In genomic region chr6:33591633-33592032, GRCh38 we compare ENCODE assay signal across 21 cellular contexts. TPM values are rescaled to one million over a fixed set of nuclear protein-coding genes. Genes with fewer than 3 reads are reported as not detected.
DNase-seq lines count a peak whose midpoint lies in the region; ATAC-seq, FAIRE-seq and TF ChIP-seq lines count a peak whose summit lies in the region.
"Had no signal": no experiment of that assay in that cellular context is flagged by ENCODE, and none has a peak within 500 bp of the region (broad histone marks: within the 10 kb centered on the region; RNA-seq: fewer than 3 reads in every experiment).

No MANE protein-coding gene starts in this region.

- H3K27ac ChIP-seq in heart left ventricle = peak overlapping the region in 5 of 12 donors; percentile 63 to 94 (median 83)
- H3K27ac ChIP-seq in GM12878 (ENCODE audit: control insufficient read depth, insufficient read depth) = no peak overlapping the region
- peak overlapping the region; percentile 78 for H3K27ac ChIP-seq in muscle layer of duodenum (ENCODE audit: low read length)
- H3K27ac ChIP-seq in upper lobe of left lung = peak overlapping the region; percentile 83 to 93 (median 87)
- H3K27ac ChIP-seq: cardiac muscle cell, neutrophil, SJSA1 had no signal

- no peaks in the 10 kb centered on the region for H3K36me3 ChIP-seq in heart left ventricle
- H3K36me3 ChIP-seq in GM12878 (ENCODE audit: control insufficient read depth in 2 of 2, insufficient read depth in 2 of 2, low read length in 1 of 2) = no peaks in the 10 kb centered on the region
- no peaks in the 10 kb centered on the region for H3K36me3 ChIP-seq in muscle layer of duodenum (ENCODE audit: control insufficient read depth in 1 of 2, insufficient read depth in 2 of 2, low read length in 2 of 2)
- H3K36me3 ChIP-seq in upper lobe of left lung = no peaks in the 10 kb centered on the region
- H3K36me3 ChIP-seq: cardiac muscle cell, neutrophil, SJSA1 had no signal

- H2AFZ ChIP-seq in GM12878 (ENCODE audit: control insufficient read depth, low read depth, low read length) = no peak overlapping the region

- TF ChIP-seq EP300 in GM12878 (IDR thresholded peaks at IDR 0.05; ENCODE audit: borderline replicate concordance in 1 of 2, control insufficient read depth in 1 of 2, low read depth in 2 of 2, low read length in 2 of 2) (no peak), upper lobe of left lung (IDR thresholded peaks at IDR 0.05) (no peak)

- CTCF ChIA-PET in GM12878 (lab: Yijun Ruan, JAX) = interaction anchor here (0.8 to 8.1 kb wide), 7 partner anchors 16 to 204 kb away, joined by 3 to 92 read pairs (median 4); partner anchors contain the start of gene ITPR3

- no peak for FAIRE-seq in GM12878 (lab: Jason Lieb, UNC)
- FAIRE-seq: A204.1 had no signal

- H3K4me3 ChIP-seq in heart left ventricle (no peak overlapping the region), GM12878 (no peak overlapping the region), muscle layer of duodenum (ENCODE audit: low read depth in 1 of 2, low read length in 2 of 2) (no peak overlapping the region), upper lobe of left lung (no peak overlapping the region)
- H3K4me3 ChIP-seq: cardiac muscle cell, SJSA1 had no signal

- RAD21 ChIA-PET in GM12878 (lab: Charles Lee; ENCODE audit: unreplicated experiment) = interaction anchor here (0.9 to 2.6 kb wide), 3 partner anchors 15 to 109 kb away, joined by 5 to 19 read pairs (median 13); partner anchors contain the start of gene ITPR3

- no peaks in the 10 kb centered on the region for H3K79me2 ChIP-seq in GM12878 (ENCODE audit: control insufficient read depth, insufficient read depth, low read length)

- WGBS in heart left ventricle, 4 donors = 97 to 99% (median 97%) methylated on average over 8 to 9 of the region's 9 CpGs
- 80% methylated on average over 9 of the region's 9 CpGs for WGBS in GM12878 (ENCODE audit: insufficient coverage, insufficient replicate concordance, low lambda C conversion rate, missing lambda C conversion rate)
- WGBS in upper lobe of left lung, 2 donors = 97 to 98% methylated on average over 5 to 9 of the region's 9 CpGs

- no peak for TF ChIP-seq POLR2A in heart left ventricle (IDR thresholded peaks at IDR 0.05)
- TF ChIP-seq POLR2A in GM12878 (IDR thresholded peaks at IDR 0.05; ENCODE audit: low read depth, low read length) = no peak
- no peak for TF ChIP-seq POLR2A in upper lobe of left lung (IDR thresholded peaks at IDR 0.05)

- H4K20me1 ChIP-seq in GM12878 (ENCODE audit: control insufficient read depth, insufficient read depth) = no peaks in the 10 kb centered on the region

- BruUV-seq in GM12878 (replicated peaks; lab: Mats Ljungman, UMichigan) = no TSS peak

- no peak overlapping the region for H3K9ac ChIP-seq in GM12878 (ENCODE audit: control insufficient read depth, insufficient read depth, low read length)

- H3K4me2 ChIP-seq in GM12878 (ENCODE audit: control insufficient read depth, insufficient read depth) = no peak overlapping the region

- SMC1A ChIA-PET in GM12878 (lab: Charles Lee; ENCODE audit: uncharacterized antibody, unreplicated experiment) = interaction anchor here (0.7 to 2.9 kb wide), 7 partner anchors 13 to 131 kb away, joined by 3 to 33 read pairs (median 4); no protein-coding TSS in a partner anchor

- H3K4me1 ChIP-seq in heart left ventricle = peaks cover 3 to 36% (median 24%) of the 10 kb centered on the region in 12 donors
- peaks cover 38% of the 10 kb centered on the region for H3K4me1 ChIP-seq in GM12878 (ENCODE audit: control insufficient read depth, insufficient read depth, low read length)
- H3K4me1 ChIP-seq in muscle layer of duodenum (ENCODE audit: control insufficient read depth in 1 of 2, insufficient read depth in 2 of 2, low read length in 2 of 2) = peaks cover 4 to 16% of the 10 kb centered on the region in 2 donors
- peaks cover 30 to 40% (median 35%) of the 10 kb centered on the region in 4 donors for H3K4me1 ChIP-seq in upper lobe of left lung

- H3K9me3 ChIP-seq in heart left ventricle (no peaks in the 10 kb centered on the region), GM12878 (replicated peaks; ENCODE audit: control insufficient read depth, insufficient read depth, low read length) (no peaks in the 10 kb centered on the region), muscle layer of duodenum (ENCODE audit: control insufficient read depth in 1 of 2, low read length in 2 of 2) (no peaks in the 10 kb centered on the region), upper lobe of left lung (no peaks in the 10 kb centered on the region)
- H3K9me3 ChIP-seq: neutrophil, SJSA1 had no signal

- no peak for TF ChIP-seq RAD21 in GM12878 (IDR thresholded peaks at IDR 0.05; ENCODE audit: insufficient read depth, low read depth, low read length)

- in situ Hi-C loops in GM12878 (cut with MboI) = no loop called here

- intact Hi-C loops in Right ventricle myocardium inferior (cut with DNase I) = loop anchor here (2.0 kb wide), 2 partner anchors 17 to 105 kb away; no protein-coding TSS in a partner anchor
- intact Hi-C loops in heart left ventricle (cut with DNase I) = loop anchor here in 5 of 10 donors (2.0 to 5.0 kb wide), 6 partner anchors 29 to 109 kb away; partner anchors contain the start of gene ITPR3 (in 1 of the 5)
- intact Hi-C loops in GM12878 (cut with micrococcal nuclease; ENCODE audit: unreplicated experiment) = no loop called here

- POLR2A ChIA-PET in GM12878 (lab: Charles Lee) = interaction anchor here (1.4 to 2.2 kb wide), 2 partner anchors 16 to 30 kb away, joined by 4 to 11 read pairs; partner anchors contain the start of gene ITPR3

- no peak for ATAC-seq in Right ventricle myocardium inferior
- ATAC-seq in heart left ventricle = no peak
- ATAC-seq in GM12878 = no peak
- ATAC-seq in upper lobe of left lung (ENCODE audit: low FRiP score in 2 of 2) = no peak
- no peak for ATAC-seq in HG02852 (IDR thresholded peaks at IDR 0.05; ENCODE audit: unreplicated experiment)
- no peak for ATAC-seq in GM19463 (IDR thresholded peaks at IDR 0.05; ENCODE audit: unreplicated experiment)

- H3K27me3 ChIP-seq in heart left ventricle = no peaks in the 10 kb centered on the region
- H3K27me3 ChIP-seq in GM12878 (replicated peaks in 1 of 2; ENCODE audit: control insufficient read depth in 2 of 2, insufficient read depth in 2 of 2, low read length in 1 of 2) = no peaks in the 10 kb centered on the region
- no peaks in the 10 kb centered on the region for H3K27me3 ChIP-seq in muscle layer of duodenum (ENCODE audit: low read depth, low read length)
- no peaks in the 10 kb centered on the region for H3K27me3 ChIP-seq in upper lobe of left lung
- H3K27me3 ChIP-seq: SJSA1 had no signal

- TF ChIP-seq CTCF in heart left ventricle (IDR thresholded peaks at IDR 0.05) (no peak), GM12878 (IDR thresholded peaks at IDR 0.05 in 2 of 3, conservative IDR thresholded peaks at IDR 0.05 in 1 of 3; ENCODE audit: control insufficient read depth in 2 of 3, extremely low read depth in 1 of 3, insufficient read depth in 1 of 3, low read depth in 3 of 3, low read length in 3 of 3) (no peak), upper lobe of left lung (IDR thresholded peaks at IDR 0.05) (no peak)

- DNase-seq in Right ventricle myocardium inferior (ENCODE audit: missing footprints) = peak; percentile 26
- no peak for DNase-seq in heart left ventricle
- DNase-seq in GM12878 (ENCODE audit: low read depth, low spot score) = no peak
- no peak for DNase-seq in upper lobe of left lung
- DNase-seq in activated T-cell treated with anti-CD3 and anti-CD28 coated beads for 4 hours = no peak
- DNase-seq: activated CD4-positive, alpha-beta T cell treated with anti-CD3 and anti-CD28 coated beads, Interleukin-2, amount 10 ng/mL, durations not matched to agents 7 days and 5 days; activated naive CD8-positive, alpha-beta T cell treated with anti-CD3 and anti-CD28 coated beads, Interleukin-2, amount 10 ng/mL, durations not matched to agents 7 days and 5 days; activated T-cell treated with anti-CD3 and anti-CD28 coated beads, Interleukin-2, amount 50 U/mL, for 24 hours; CD8-positive, alpha-beta memory T cell; effector CD8-positive, alpha-beta T cell; NCI-H1092; NCI-H2227 treated with DMSO at 0.1 percent for 48 hours; stimulated activated CD4-positive, alpha-beta T cell treated with anti-CD3 and anti-CD28 coated beads, Interleukin-2, amount 100 ng/mL, for 48 hours; trophoblast cell had no signal

RNA-seq across cellular contexts. Expression of gene BAK1, which starts 11.6 kb away (rescaled TPM):
- total RNA-seq in Right ventricle myocardium inferior (25.4 TPM), heart left ventricle (10 to 100 TPM; 13.9 to 33.4 (median 18.9) TPM), GM12878 (2014; rRNA removed) (9.3 and 9.4 TPM in 2 replicates), GM12878 (2014; rRNA removed; fragmentation: Illumina TruSeq; extraction: Trizol) (23.9 and 26.6 TPM in 2 replicates), GM12878 (2021) (36.7 and 37.6 TPM in 2 replicates), upper lobe of left lung (10 to 100 TPM in 5 of 6 donors, 1 to 10 TPM in 1; 9.2 to 23.5 (median 13.7) TPM)
- polyA plus RNA-seq in heart left ventricle (10 to 100 TPM; 18.1 to 55.3 TPM), GM12878 (2011; rRNA removed) (18.1 and 31.0 TPM in 2 replicates), GM12878 (2014; fragmentation: Illumina TruSeq; extraction: Trizol) (14.4 and 28.2 TPM in 2 replicates), GM12878 (2014; fragmentation: Nextera tagmentation; extraction: Ambion mirVana) (10 to 100 TPM in 1 of 2 experiments, 1 to 10 TPM in 1; 6.3 to 13.0 TPM), GM12878 (2014; rRNA removed) (38.1 and 44.5 TPM in 2 replicates), GM12878 (2016; fragmentation: Nextera tagmentation; extraction: Ambion mirVana) (10 to 100 TPM; 65.7 to 65.8 TPM)
- total RNA-seq in GM12878 (2013; cell fraction: nucleolus; rRNA removed) = 12.7 and 16.3 TPM in 2 replicates
- polyA plus RNA-seq in GM12878 (2011; ENCODE audit: low read depth) = 13.2 TPM
- 45.3 and 55.6 TPM in 2 replicates for polyA plus RNA-seq in GM12878 (2011; cell fraction: cytosol; rRNA removed)
- polyA plus RNA-seq in GM12878 (2011; cell fraction: nucleus; rRNA removed) = 32.2 and 33.3 TPM in 2 replicates
- polyA plus RNA-seq in GM12878 (2012) = 25.8 and 26.9 TPM in 2 replicates
- polyA minus RNA-seq in GM12878 (2011; rRNA and poly(A)+ RNA removed) = 26.0 and 47.5 TPM in 2 replicates
- 18.6 and 19.3 TPM in 2 replicates for polyA minus RNA-seq in GM12878 (2011; cell fraction: cytosol; rRNA and poly(A)+ RNA removed)
- polyA minus RNA-seq in GM12878 (2011; cell fraction: nucleus; rRNA and poly(A)+ RNA removed) = 8.0 and 12.3 TPM in 2 replicates

RNA-seq across cellular contexts. Expression of gene ITPR3, which starts 29.5 kb away (rescaled TPM):
- total RNA-seq in Right ventricle myocardium inferior (8.0 TPM), heart left ventricle (10 to 100 TPM in 2 of 9 donors, 1 to 10 TPM in 7; 4.8 to 33.5 (median 7.8) TPM), GM12878 (2014; rRNA removed) (12.7 and 15.4 TPM in 2 replicates), GM12878 (2014; rRNA removed; fragmentation: Illumina TruSeq; extraction: Trizol) (7.6 and 8.3 TPM in 2 replicates), GM12878 (2021) (30.3 and 34.0 TPM in 2 replicates), upper lobe of left lung (100 to 1,000 TPM in 5 of 6 donors, 10 to 100 TPM in 1; 95.6 to 179 (median 137) TPM)
- polyA plus RNA-seq in heart left ventricle (1 to 10 TPM; 6.1 to 8.9 TPM), GM12878 (2011; rRNA removed) (7.2 and 15.6 TPM in 2 replicates), GM12878 (2014; fragmentation: Illumina TruSeq; extraction: Trizol) (6.7 and 14.6 TPM in 2 replicates), GM12878 (2014; fragmentation: Nextera tagmentation; extraction: Ambion mirVana) (under 1 TPM; 0.32 to 0.44 TPM), GM12878 (2014; rRNA removed) (23.0 and 27.0 TPM in 2 replicates), GM12878 (2016; fragmentation: Nextera tagmentation; extraction: Ambion mirVana) (1 to 10 TPM; 8.9 to 9.1 TPM)
- 77.4 and 90.2 TPM in 2 replicates for total RNA-seq in GM12878 (2013; cell fraction: nucleolus; rRNA removed)
- 7.4 TPM for polyA plus RNA-seq in GM12878 (2011; ENCODE audit: low read depth)
- 16.7 and 18.8 TPM in 2 replicates for polyA plus RNA-seq in GM12878 (2011; cell fraction: cytosol; rRNA removed)
- 202 and 205 TPM in 2 replicates for polyA plus RNA-seq in GM12878 (2011; cell fraction: nucleus; rRNA removed)
- 13.1 and 19.2 TPM in 2 replicates for polyA plus RNA-seq in GM12878 (2012)
- polyA minus RNA-seq in GM12878 (2011; rRNA and poly(A)+ RNA removed) = 27.9 and 34.0 TPM in 2 replicates
- polyA minus RNA-seq in GM12878 (2011; cell fraction: cytosol; rRNA and poly(A)+ RNA removed) = 12.8 and 14.2 TPM in 2 replicates
- 43.2 and 61.9 TPM in 2 replicates for polyA minus RNA-seq in GM12878 (2011; cell fraction: nucleus; rRNA and poly(A)+ RNA removed)
